1 cellular context compared by ENCODE assay signal in the genomic region with DNA sequence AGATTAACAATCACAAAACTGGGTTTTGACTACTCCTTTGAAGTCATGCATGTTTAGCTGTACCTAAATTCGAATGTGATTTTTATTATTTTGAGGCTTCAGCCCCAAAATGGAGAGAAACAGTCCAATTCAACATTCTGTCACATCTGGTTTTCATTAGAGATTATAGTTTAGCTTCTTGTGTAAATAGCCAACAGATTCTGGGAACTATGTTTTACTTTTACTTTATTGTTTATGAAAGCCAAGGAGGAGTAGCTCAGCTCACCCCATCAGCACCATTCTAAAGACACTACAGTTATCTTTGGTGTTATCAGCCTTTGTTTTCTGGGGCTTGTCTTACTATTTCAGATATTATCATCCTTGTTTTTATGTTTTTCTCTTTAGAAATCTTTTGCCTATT.
TF ChIP-seq lines count a peak whose summit lies in the region.

No MANE protein-coding gene starts in this region.

TF ChIP-seq in SK-N-SH, 30 proteins besides CTCF, POLR2A, EP300 and RAD21 (continued from another document):
- TF ChIP-seq, protein P1, sequence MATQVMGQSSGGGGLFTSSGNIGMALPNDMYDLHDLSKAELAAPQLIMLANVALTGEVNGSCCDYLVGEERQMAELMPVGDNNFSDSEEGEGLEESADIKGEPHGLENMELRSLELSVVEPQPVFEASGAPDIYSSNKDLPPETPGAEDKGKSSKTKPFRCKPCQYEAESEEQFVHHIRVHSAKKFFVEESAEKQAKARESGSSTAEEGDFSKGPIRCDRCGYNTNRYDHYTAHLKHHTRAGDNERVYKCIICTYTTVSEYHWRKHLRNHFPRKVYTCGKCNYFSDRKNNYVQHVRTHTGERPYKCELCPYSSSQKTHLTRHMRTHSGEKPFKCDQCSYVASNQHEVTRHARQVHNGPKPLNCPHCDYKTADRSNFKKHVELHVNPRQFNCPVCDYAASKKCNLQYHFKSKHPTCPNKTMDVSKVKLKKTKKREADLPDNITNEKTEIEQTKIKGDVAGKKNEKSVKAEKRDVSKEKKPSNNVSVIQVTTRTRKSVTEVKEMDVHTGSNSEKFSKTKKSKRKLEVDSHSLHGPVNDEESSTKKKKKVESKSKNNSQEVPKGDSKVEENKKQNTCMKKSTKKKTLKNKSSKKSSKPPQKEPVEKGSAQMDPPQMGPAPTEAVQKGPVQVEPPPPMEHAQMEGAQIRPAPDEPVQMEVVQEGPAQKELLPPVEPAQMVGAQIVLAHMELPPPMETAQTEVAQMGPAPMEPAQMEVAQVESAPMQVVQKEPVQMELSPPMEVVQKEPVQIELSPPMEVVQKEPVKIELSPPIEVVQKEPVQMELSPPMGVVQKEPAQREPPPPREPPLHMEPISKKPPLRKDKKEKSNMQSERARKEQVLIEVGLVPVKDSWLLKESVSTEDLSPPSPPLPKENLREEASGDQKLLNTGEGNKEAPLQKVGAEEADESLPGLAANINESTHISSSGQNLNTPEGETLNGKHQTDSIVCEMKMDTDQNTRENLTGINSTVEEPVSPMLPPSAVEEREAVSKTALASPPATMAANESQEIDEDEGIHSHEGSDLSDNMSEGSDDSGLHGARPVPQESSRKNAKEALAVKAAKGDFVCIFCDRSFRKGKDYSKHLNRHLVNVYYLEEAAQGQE (IDR thresholded peaks at IDR 0.05; ENCODE audit: low read depth, low read length) = no peak
TF ChIP-seq in SK-N-SH: peak in this region for 1.
